8 cellular contexts compared by ENCODE assay signal in the genomic region with DNA sequence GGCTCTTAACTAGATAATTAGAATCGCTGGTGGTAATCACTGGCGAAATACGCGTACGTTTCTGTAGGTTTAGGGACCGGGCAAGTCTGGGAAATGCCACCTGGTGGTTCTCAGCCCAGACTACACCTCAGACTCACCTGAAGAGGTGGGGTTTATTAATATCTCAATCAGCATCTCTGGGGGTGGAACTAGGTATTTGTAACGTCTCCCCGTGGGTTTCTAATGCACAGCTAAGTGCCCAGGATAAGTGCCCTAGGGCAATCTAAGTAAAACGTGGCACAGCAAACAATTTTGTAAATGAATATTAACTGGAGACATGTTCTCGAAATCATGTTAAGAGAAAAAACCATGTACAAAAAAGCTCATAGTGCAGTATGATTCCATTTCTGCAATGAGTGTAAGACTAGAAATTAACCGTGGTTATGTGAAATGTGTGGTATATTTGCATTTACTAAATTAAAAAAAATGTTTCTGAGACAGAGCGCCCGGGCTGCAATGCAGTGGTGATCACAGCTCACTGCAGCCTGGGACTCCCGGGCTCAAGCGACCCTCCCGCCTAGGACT. TPM values are rescaled to one million over a fixed set of nuclear protein-coding genes. Genes with fewer than 3 reads are reported as not detected.
DNase-seq lines count a peak whose midpoint lies in the region; ATAC-seq and FAIRE-seq lines count a peak whose summit lies in the region.

No MANE protein-coding gene starts in this region.

- no peaks in the 10 kb centered on the region for H3K27me3 Mint-ChIP-seq in activated T-cell treated with anti-CD3 and anti-CD28 coated beads, Interleukin-2, amount 50 U/mL, for 72 hours (ENCODE audit: low read depth)

- peak; percentile 49 for ATAC-seq in HG02884 (IDR thresholded peaks at IDR 0.05; ENCODE audit: unreplicated experiment)
- ATAC-seq in activated T-cell treated with anti-CD3 and anti-CD28 coated beads, Interleukin-2, amount 50 U/mL, for 72 hours (replicated peaks in 1 of 2) = peak; percentile 54
- peak; percentile 64 for ATAC-seq in Right ventricle myocardium superior (ENCODE audit: poor library complexity)

- no peak for FAIRE-seq in GM19239 (lab: Jason Lieb, UNC)

- H3K27ac Mint-ChIP-seq in activated T-cell treated with anti-CD3 and anti-CD28 coated beads, Interleukin-2, amount 50 U/mL, for 72 hours = peak overlapping the region; percentile 89

- H3K4me1 Mint-ChIP-seq in activated T-cell treated with anti-CD3 and anti-CD28 coated beads, Interleukin-2, amount 50 U/mL, for 72 hours (ENCODE audit: low read depth) = peaks cover 50% of the 10 kb centered on the region

- DNase-seq in activated gamma-delta T cell treated with Interleukin-2 at 50 U/mL for 16 hours = peak; percentile 7
- DNase-seq in activated gamma-delta T cell (lab: John Stamatoyannopoulos, UW) = no peak
- DNase-seq in NCI-H2081 (lab: John Stamatoyannopoulos, UW) = peak; percentile 58 to 72
- peak in 1 of 2 donors; percentile 10 for DNase-seq in activated T-cell treated with anti-CD3 and anti-CD28 coated beads, Interleukin-2, amount 50 U/mL, for 72 hours
- no peak for DNase-seq in Right ventricle myocardium superior
- DNase-seq in putamen (ENCODE audit: low spot score) = peak; percentile 14
- DNase-seq in GM19239 (ENCODE audit: insufficient read length, low spot score) = no peak

- no peaks in the 10 kb centered on the region for H3K9me3 Mint-ChIP-seq in activated T-cell treated with anti-CD3 and anti-CD28 coated beads, Interleukin-2, amount 50 U/mL, for 72 hours

- H3K36me3 Mint-ChIP-seq in activated T-cell treated with anti-CD3 and anti-CD28 coated beads, Interleukin-2, amount 50 U/mL, for 72 hours (ENCODE audit: insufficient read depth in 2 of 2) = peaks cover 4 to 15% of the 10 kb centered on the region in 2 donors

- intact Hi-C loops in Right ventricle myocardium superior (cut with DNase I) = no loop called here

- H3K4me3 Mint-ChIP-seq in activated T-cell treated with anti-CD3 and anti-CD28 coated beads, Interleukin-2, amount 50 U/mL, for 72 hours = peak overlapping the region; percentile 94 to 100

RNA-seq across cellular contexts. Expression of gene CNOT11, which starts 0.8 kb away (rescaled TPM):
- total RNA-seq in activated T-cell treated with anti-CD3 and anti-CD28 coated beads, Interleukin-2, amount 50 U/mL, for 72 hours = 10 to 100 TPM; 57.4 to 59.3 TPM
- 33.1 TPM for total RNA-seq in Right ventricle myocardium superior

RNA-seq across cellular contexts. Expression of gene RNF149, which starts 56.6 kb away (rescaled TPM):
- 10 to 100 TPM; 30.9 to 50.8 TPM for total RNA-seq in activated T-cell treated with anti-CD3 and anti-CD28 coated beads, Interleukin-2, amount 50 U/mL, for 72 hours
- total RNA-seq in Right ventricle myocardium superior = 14.0 TPM

Comparison
In these comparisons a context has a peak if more than half of its experiments do, and no peak if none do; other contexts are left out.
1. DNase-seq: peak in activated gamma-delta T cell treated with Interleukin-2 at 50 U/mL for 16 hours (single experiment), NCI-H2081 (2 of 2) and putamen (single experiment); none in activated gamma-delta T cell (single experiment), Right ventricle myocardium superior (single experiment) and GM19239 (single experiment).
2. Peak in every context shown above with its lines, with median percentiles within 50 percentile points of each other: ATAC-seq.